1 cellular context compared by ENCODE assay signal in the genomic region with DNA sequence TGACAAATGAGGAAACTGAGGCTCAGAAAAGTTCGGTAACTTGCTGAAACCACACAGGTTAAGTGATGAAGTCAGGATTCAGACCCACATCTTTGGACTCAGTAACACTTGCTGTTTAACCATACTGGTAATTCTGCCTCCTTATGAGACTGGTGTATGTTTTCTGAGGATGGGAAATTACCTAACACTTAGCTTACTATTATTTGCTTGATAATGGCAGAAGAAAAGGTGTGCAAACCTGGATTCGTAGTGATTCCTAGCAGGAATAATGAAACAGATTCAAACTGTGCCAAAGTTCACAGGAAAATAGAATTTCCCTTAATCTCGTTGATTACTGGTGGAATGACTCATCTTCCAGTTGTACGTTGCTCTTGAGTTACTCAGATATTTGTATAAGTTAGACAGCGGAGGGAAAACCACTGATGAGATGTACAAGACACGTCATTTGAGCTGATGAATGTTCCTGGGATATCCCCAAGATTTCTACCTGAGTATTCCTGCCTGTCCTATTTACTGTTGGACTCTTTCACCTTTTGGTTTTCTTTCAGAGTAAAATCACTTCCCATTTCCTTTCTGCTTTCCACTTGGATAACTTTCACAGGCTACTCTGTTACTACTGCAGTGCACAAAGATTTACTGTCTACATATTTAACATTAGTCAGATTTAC.
TF ChIP-seq lines count a peak whose summit lies in the region.

No MANE protein-coding gene starts in this region.

TF ChIP-seq in HepG2, 621 proteins besides CTCF, POLR2A, EP300 and RAD21 (continued from another document and continues in another):
- no peak for TF ChIP-seq ZNF101 (CRISPR knock-in tag; IDR thresholded peaks at IDR 0.05; ENCODE audit: borderline replicate concordance, low read depth)
- TF ChIP-seq ZNF431 (CRISPR knock-in tag; IDR thresholded peaks at IDR 0.05; ENCODE audit: borderline replicate concordance, low read depth), result no peak
- TF ChIP-seq ZNF644 (CRISPR knock-in tag; IDR thresholded peaks at IDR 0.05; ENCODE audit: low read depth), result 0 out of 2 replicates have a peak, but pooled peaks have one; percentile 33
- peak in 1 of 2 experiments; percentile 42; a peak in 1 of 4 replicates for TF ChIP-seq HMGXB4 (CRISPR knock-in tag; IDR thresholded peaks at IDR 0.05; ENCODE audit: borderline replicate concordance in 1 of 2, low read depth in 1 of 2)
- TF ChIP-seq CREB3 (CRISPR knock-in tag; IDR thresholded peaks at IDR 0.05), result no peak
- no peak for TF ChIP-seq ZNF777 (CRISPR knock-in tag; IDR thresholded peaks at IDR 0.05)
- TF ChIP-seq TAF15 (IDR thresholded peaks at IDR 0.05; ENCODE audit: low read depth, low read length, poor library complexity, severe bottlenecking), result no peak
- TF ChIP-seq MLX (CRISPR knock-in tag; IDR thresholded peaks at IDR 0.05), result 0 out of 2 replicates have a peak, but pooled peaks have one; percentile 32
- no peak for TF ChIP-seq ZNF749 (CRISPR knock-in tag; IDR thresholded peaks at IDR 0.05; ENCODE audit: borderline replicate concordance)
- peak; percentile 78 for TF ChIP-seq SAP130 (CRISPR knock-in tag; IDR thresholded peaks at IDR 0.05; ENCODE audit: low read depth)
- no peak for TF ChIP-seq NBN (conservative IDR thresholded peaks at IDR 0.05)
- no peak for TF ChIP-seq KLF13 (CRISPR knock-in tag; IDR thresholded peaks at IDR 0.05)
- TF ChIP-seq ZNF674 (CRISPR knock-in tag; IDR thresholded peaks at IDR 0.05; ENCODE audit: low read depth), result no peak
- TF ChIP-seq, protein P1, sequence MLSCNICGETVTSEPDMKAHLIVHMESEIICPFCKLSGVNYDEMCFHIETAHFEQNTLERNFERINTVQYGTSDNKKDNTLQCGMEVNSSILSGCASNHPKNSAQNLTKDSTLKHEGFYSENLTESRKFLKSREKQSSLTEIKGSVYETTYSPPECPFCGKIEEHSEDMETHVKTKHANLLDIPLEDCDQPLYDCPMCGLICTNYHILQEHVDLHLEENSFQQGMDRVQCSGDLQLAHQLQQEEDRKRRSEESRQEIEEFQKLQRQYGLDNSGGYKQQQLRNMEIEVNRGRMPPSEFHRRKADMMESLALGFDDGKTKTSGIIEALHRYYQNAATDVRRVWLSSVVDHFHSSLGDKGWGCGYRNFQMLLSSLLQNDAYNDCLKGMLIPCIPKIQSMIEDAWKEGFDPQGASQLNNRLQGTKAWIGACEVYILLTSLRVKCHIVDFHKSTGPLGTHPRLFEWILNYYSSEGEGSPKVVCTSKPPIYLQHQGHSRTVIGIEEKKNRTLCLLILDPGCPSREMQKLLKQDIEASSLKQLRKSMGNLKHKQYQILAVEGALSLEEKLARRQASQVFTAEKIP (CRISPR knock-in tag; IDR thresholded peaks at IDR 0.05; ENCODE audit: borderline replicate concordance), result no peak
- TF ChIP-seq, protein P2, sequence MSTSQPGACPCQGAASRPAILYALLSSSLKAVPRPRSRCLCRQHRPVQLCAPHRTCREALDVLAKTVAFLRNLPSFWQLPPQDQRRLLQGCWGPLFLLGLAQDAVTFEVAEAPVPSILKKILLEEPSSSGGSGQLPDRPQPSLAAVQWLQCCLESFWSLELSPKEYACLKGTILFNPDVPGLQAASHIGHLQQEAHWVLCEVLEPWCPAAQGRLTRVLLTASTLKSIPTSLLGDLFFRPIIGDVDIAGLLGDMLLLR (CRISPR knock-in tag; IDR thresholded peaks at IDR 0.05), result no peak
- TF ChIP-seq KAT2B (IDR thresholded peaks at IDR 0.05; ENCODE audit: borderline replicate concordance, low read depth, low read length), result no peak
- TF ChIP-seq RORA (CRISPR knock-in tag; IDR thresholded peaks at IDR 0.05), result no peak
- no peak for TF ChIP-seq SNRNP70 (IDR thresholded peaks at IDR 0.05; ENCODE audit: low read depth, low read length)
- no peak for TF ChIP-seq ZNF609 (CRISPR knock-in tag; IDR thresholded peaks at IDR 0.05; ENCODE audit: borderline replicate concordance)
- no peak for TF ChIP-seq ZNF773 (CRISPR knock-in tag; IDR thresholded peaks at IDR 0.05; ENCODE audit: borderline replicate concordance)
- TF ChIP-seq ZNF567 (CRISPR knock-in tag; IDR thresholded peaks at IDR 0.05; ENCODE audit: borderline replicate concordance), result no peak
- TF ChIP-seq ZNF772 (CRISPR knock-in tag; IDR thresholded peaks at IDR 0.05), result no peak
- TF ChIP-seq ZNF639 (CRISPR knock-in tag; conservative IDR thresholded peaks at IDR 0.05), result no peak
- TF ChIP-seq ZBTB3 (CRISPR knock-in tag; IDR thresholded peaks at IDR 0.05; ENCODE audit: borderline replicate concordance, low read depth), result no peak
- no peak for TF ChIP-seq ATF7 (IDR thresholded peaks at IDR 0.05)
- TF ChIP-seq ATF7 (CRISPR knock-in tag; IDR thresholded peaks at IDR 0.05), result no peak
- no peak; the same call in 1 of the 2 replicates for TF ChIP-seq ZNF646 (CRISPR knock-in tag; IDR thresholded peaks at IDR 0.05)
- no peak for TF ChIP-seq NR2F2 (IDR thresholded peaks at IDR 0.05; ENCODE audit: borderline replicate concordance, low read depth)
- no peak for TF ChIP-seq ARNTL (CRISPR knock-in tag; IDR thresholded peaks at IDR 0.05)
- TF ChIP-seq ZNF619 (CRISPR knock-in tag; IDR thresholded peaks at IDR 0.05), result no peak
- no peak for TF ChIP-seq FLYWCH1 (CRISPR knock-in tag; IDR thresholded peaks at IDR 0.05)
- TF ChIP-seq, protein P3, sequence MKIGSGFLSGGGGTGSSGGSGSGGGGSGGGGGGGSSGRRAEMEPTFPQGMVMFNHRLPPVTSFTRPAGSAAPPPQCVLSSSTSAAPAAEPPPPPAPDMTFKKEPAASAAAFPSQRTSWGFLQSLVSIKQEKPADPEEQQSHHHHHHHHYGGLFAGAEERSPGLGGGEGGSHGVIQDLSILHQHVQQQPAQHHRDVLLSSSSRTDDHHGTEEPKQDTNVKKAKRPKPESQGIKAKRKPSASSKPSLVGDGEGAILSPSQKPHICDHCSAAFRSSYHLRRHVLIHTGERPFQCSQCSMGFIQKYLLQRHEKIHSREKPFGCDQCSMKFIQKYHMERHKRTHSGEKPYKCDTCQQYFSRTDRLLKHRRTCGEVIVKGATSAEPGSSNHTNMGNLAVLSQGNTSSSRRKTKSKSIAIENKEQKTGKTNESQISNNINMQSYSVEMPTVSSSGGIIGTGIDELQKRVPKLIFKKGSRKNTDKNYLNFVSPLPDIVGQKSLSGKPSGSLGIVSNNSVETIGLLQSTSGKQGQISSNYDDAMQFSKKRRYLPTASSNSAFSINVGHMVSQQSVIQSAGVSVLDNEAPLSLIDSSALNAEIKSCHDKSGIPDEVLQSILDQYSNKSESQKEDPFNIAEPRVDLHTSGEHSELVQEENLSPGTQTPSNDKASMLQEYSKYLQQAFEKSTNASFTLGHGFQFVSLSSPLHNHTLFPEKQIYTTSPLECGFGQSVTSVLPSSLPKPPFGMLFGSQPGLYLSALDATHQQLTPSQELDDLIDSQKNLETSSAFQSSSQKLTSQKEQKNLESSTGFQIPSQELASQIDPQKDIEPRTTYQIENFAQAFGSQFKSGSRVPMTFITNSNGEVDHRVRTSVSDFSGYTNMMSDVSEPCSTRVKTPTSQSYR (CRISPR knock-in tag; IDR thresholded peaks at IDR 0.05; ENCODE audit: borderline replicate concordance), result no peak
- TF ChIP-seq HOXD1 (CRISPR knock-in tag; IDR thresholded peaks at IDR 0.05), result no peak
